Comparison of ENCODE assay signal across 7 cellular contexts in genomic region chr3:51941447-51941797, GRCh38. TPM values are rescaled to one million over a fixed set of nuclear protein-coding genes. Genes with fewer than 3 reads are reported as not detected.
A peak's percentile ranks its signal among the peaks of the same experiment; 100 is the strongest.
DNase-seq lines count a peak whose midpoint lies in the region; ATAC-seq, FAIRE-seq and TF ChIP-seq lines count a peak whose summit lies in the region.

No MANE protein-coding gene starts in this region.

- ATAC-seq in HG02938 (IDR thresholded peaks at IDR 0.05; ENCODE audit: unreplicated experiment), result no peak

- H3K36me3 ChIP-seq in keratinocyte (ENCODE audit: control insufficient read depth in 2 of 2, extremely low read depth in 1 of 2, insufficient read depth in 2 of 2, low read length in 2 of 2) (peaks cover 21% of the 10 kb centered on the region in 2 experiments), subcutaneous abdominal adipose tissue (ENCODE audit: control insufficient read depth in 5 of 5, insufficient read depth in 5 of 5, low read length in 5 of 5) (peaks cover 0 to 45% (median 37%) of the 10 kb centered on the region in 5 donors)

- dilution Hi-C loops in keratinocyte (cut with MboI; ENCODE audit: extremely low pct_ligation_motif_present, low sequenced_read_pairs), result no loop called here

- H3K27me3 ChIP-seq in keratinocyte (ENCODE audit: control insufficient read depth, extremely low read depth, insufficient read depth, low read length), result no peaks in the 10 kb centered on the region
- H3K27me3 ChIP-seq in subcutaneous abdominal adipose tissue (ENCODE audit: control insufficient read depth in 5 of 5, insufficient read depth in 4 of 5, low read length in 5 of 5), result no peaks in the 10 kb centered on the region

- H3K4me1 Mint-ChIP-seq in activated T-helper 2 cell treated with anti-CD3 and anti-CD28 coated beads, Interferon-gamma antibody, Interleukin-2, Interleukin-4, amounts not matched to agents 10 μg/mL and 5 μg/mL and 100 μg/mL, durations not matched to agents 14 hours and 24 hours and 36 hours (ENCODE audit: low read depth), result peaks cover 22% of the 10 kb centered on the region

- H3K9me3 ChIP-seq in keratinocyte (ENCODE audit: control insufficient read depth, low read depth, low read length), result no peaks in the 10 kb centered on the region
- no peaks in the 10 kb centered on the region for H3K9me3 ChIP-seq in subcutaneous abdominal adipose tissue (ENCODE audit: control insufficient read depth in 5 of 5, low read length in 5 of 5)

- peak; percentile 24 for DNase-seq in HTR-8/SVneo (ENCODE audit: insufficient read length, low spot score)
- DNase-seq in activated T-helper 2 cell treated with anti-CD3 and anti-CD28 coated beads, Interferon-gamma antibody, Interleukin-2, Interleukin-4, amounts not matched to agents 10 μg/mL and 5 μg/mL and 100 μg/mL, durations not matched to agents 14 hours and 24 hours and 36 hours (ENCODE audit: low spot score), result no peak
- no peak for DNase-seq in keratinocyte (ENCODE audit: low read depth, low spot score)
- no peak for DNase-seq in inferior parietal cortex (ENCODE audit: extremely low spot score)
- no peak for DNase-seq in cerebellar nuclear complex (lab: John Stamatoyannopoulos, UW)

- intact Hi-C loops in activated T-helper 2 cell treated with anti-CD3 and anti-CD28 coated beads, Interferon-gamma antibody, Interleukin-2, Interleukin-4, amounts not matched to agents 10 μg/mL and 5 μg/mL and 100 μg/mL, durations not matched to agents 14 hours and 24 hours and 36 hours (cut with micrococcal nuclease), result loop anchor here (1.0 to 5.0 kb wide), 4 partner anchors 116 to 1374 kb away; partner anchors contain the start of genes C3orf18, HEMK1, POC1A and TEX264

- peak overlapping the region; percentile 97 for H3K4me2 ChIP-seq in keratinocyte (ENCODE audit: control insufficient read depth, extremely low read depth, insufficient read depth, low read depth, low read length)

- no peaks in the 10 kb centered on the region for H3K9me3 Mint-ChIP-seq in activated T-helper 2 cell treated with anti-CD3 and anti-CD28 coated beads, Interferon-gamma antibody, Interleukin-2, Interleukin-4, amounts not matched to agents 10 μg/mL and 5 μg/mL and 100 μg/mL, durations not matched to agents 14 hours and 24 hours and 36 hours

- H3K4me3 ChIP-seq in keratinocyte (ENCODE audit: control insufficient read depth in 2 of 3, extremely low read depth in 1 of 3, insufficient read depth in 2 of 3, low read depth in 1 of 3, low read length in 3 of 3), result peak overlapping the region; percentile 91 to 97 (median 94)
- peak overlapping the region; percentile 68 to 79 (median 73) for H3K4me3 ChIP-seq in subcutaneous abdominal adipose tissue (ENCODE audit: low read depth in 1 of 5, low read length in 5 of 5)

- H4K20me1 ChIP-seq in keratinocyte (ENCODE audit: control insufficient read depth, extremely low read depth, insufficient read depth, low read length), result peaks cover 2% of the 10 kb centered on the region

- peaks cover 22% of the 10 kb centered on the region for H3K4me1 ChIP-seq in keratinocyte (ENCODE audit: control insufficient read depth, extremely low read depth, insufficient read depth, low read length)
- peaks cover 4 to 44% (median 31%) of the 10 kb centered on the region in 5 donors for H3K4me1 ChIP-seq in subcutaneous abdominal adipose tissue (ENCODE audit: control insufficient read depth in 5 of 5, insufficient read depth in 5 of 5, low read length in 5 of 5)

- H3K79me2 ChIP-seq in keratinocyte (ENCODE audit: control insufficient read depth, insufficient read depth, low read length), result peaks cover 30% of the 10 kb centered on the region

- FAIRE-seq in HTR-8/SVneo (lab: Jason Lieb, UNC), result no peak
- no peak for FAIRE-seq in keratinocyte (lab: Jason Lieb, UNC)

- peak overlapping the region; percentile 23 for H2AFZ ChIP-seq in keratinocyte (ENCODE audit: control insufficient read depth, low read length)

- H3K9ac ChIP-seq in keratinocyte (ENCODE audit: control insufficient read depth, extremely low read depth, insufficient read depth, low read length), result peak overlapping the region; percentile 88
- peak overlapping the region in 4 of 5 donors; percentile 76 to 82 (median 80) for H3K9ac ChIP-seq in subcutaneous abdominal adipose tissue (ENCODE audit: low read length in 5 of 5)

- H3K9me1 ChIP-seq in keratinocyte (ENCODE audit: control insufficient read depth, extremely low read depth, insufficient read depth, low read length), result peaks cover 2% of the 10 kb centered on the region

- H3K27me3 Mint-ChIP-seq in activated T-helper 2 cell treated with anti-CD3 and anti-CD28 coated beads, Interferon-gamma antibody, Interleukin-2, Interleukin-4, amounts not matched to agents 10 μg/mL and 5 μg/mL and 100 μg/mL, durations not matched to agents 14 hours and 24 hours and 36 hours (ENCODE audit: low read depth), result no peaks in the 10 kb centered on the region

- TF ChIP-seq CTCF in keratinocyte (optimal IDR thresholded peaks at IDR 0.05 in 1 of 3, IDR thresholded peaks at IDR 0.05 in 1 of 3, conservative IDR thresholded peaks at IDR 0.05 in 1 of 3; ENCODE audit: extremely low read depth in 1 of 3, insufficient read depth in 2 of 3, low read length in 3 of 3), result no peak

- H3K27ac ChIP-seq in keratinocyte (ENCODE audit: control insufficient read depth, insufficient read depth, low read length), result peak overlapping the region; percentile 66
- peak overlapping the region; percentile 62 for H3K27ac ChIP-seq in subcutaneous abdominal adipose tissue (ENCODE audit: low read depth, low read length)

- peaks cover 41% of the 10 kb centered on the region for H3K36me3 Mint-ChIP-seq in activated T-helper 2 cell treated with anti-CD3 and anti-CD28 coated beads, Interferon-gamma antibody, Interleukin-2, Interleukin-4, amounts not matched to agents 10 μg/mL and 5 μg/mL and 100 μg/mL, durations not matched to agents 14 hours and 24 hours and 36 hours (ENCODE audit: low read depth)

- peak overlapping the region; percentile 68 for H3K27ac Mint-ChIP-seq in activated T-helper 2 cell treated with anti-CD3 and anti-CD28 coated beads, Interferon-gamma antibody, Interleukin-2, Interleukin-4, amounts not matched to agents 10 μg/mL and 5 μg/mL and 100 μg/mL, durations not matched to agents 14 hours and 24 hours and 36 hours

- H3K4me3 Mint-ChIP-seq in activated T-helper 2 cell treated with anti-CD3 and anti-CD28 coated beads, Interferon-gamma antibody, Interleukin-2, Interleukin-4, amounts not matched to agents 10 μg/mL and 5 μg/mL and 100 μg/mL, durations not matched to agents 14 hours and 24 hours and 36 hours (ENCODE audit: low read depth), result peak overlapping the region; percentile 76

RNA-seq across cellular contexts. Expression of gene RRP9, which starts 0.3 kb away (rescaled TPM):
- total RNA-seq in activated T-helper 2 cell treated with anti-CD3 and anti-CD28 coated beads, Interferon-gamma antibody, Interleukin-2, Interleukin-4, amounts not matched to agents 10 μg/mL and 5 μg/mL and 100 μg/mL, durations not matched to agents 14 hours and 24 hours and 36 hours, result 57.5 and 58.2 TPM in 2 replicates
- polyA plus RNA-seq in keratinocyte, result 21.8 to 34.5 TPM (median 23.8 TPM) in 3 replicates
- 4.8 TPM for polyA plus RNA-seq in keratinocyte (2011; ENCODE audit: low read depth)
- 16.2 and 26.1 TPM in 2 replicates for polyA plus RNA-seq in keratinocyte (2011; cell fraction: cytosol; rRNA removed)
- polyA plus RNA-seq in keratinocyte (2011; cell fraction: nucleus; rRNA removed), result 29.1 and 32.2 TPM in 2 replicates
- polyA plus RNA-seq in keratinocyte (2012; ENCODE audit: low replicate concordance), result 23.8 and 37.5 TPM in 2 replicates
- polyA minus RNA-seq in keratinocyte, result 19.5 to 38.0 TPM (median 28.8 TPM) in 3 replicates
- polyA minus RNA-seq in keratinocyte (2011; cell fraction: cytosol; rRNA and poly(A)+ RNA removed), result 29.4 TPM
- 11.5 and 12.6 TPM in 2 replicates for polyA minus RNA-seq in keratinocyte (2011; cell fraction: nucleus; rRNA and poly(A)+ RNA removed)

RNA-seq across cellular contexts. Expression of gene PARP3, which starts 0.7 kb away (rescaled TPM):
- 15.8 and 18.9 TPM in 2 replicates for total RNA-seq in activated T-helper 2 cell treated with anti-CD3 and anti-CD28 coated beads, Interferon-gamma antibody, Interleukin-2, Interleukin-4, amounts not matched to agents 10 μg/mL and 5 μg/mL and 100 μg/mL, durations not matched to agents 14 hours and 24 hours and 36 hours
- 5.4 to 9.3 TPM (median 6.4 TPM) in 3 replicates for polyA plus RNA-seq in keratinocyte
- 8.7 TPM for polyA plus RNA-seq in keratinocyte (2011; ENCODE audit: low read depth)
- 4.2 and 7.5 TPM in 2 replicates for polyA plus RNA-seq in keratinocyte (2011; cell fraction: cytosol; rRNA removed)
- 20.0 and 26.4 TPM in 2 replicates for polyA plus RNA-seq in keratinocyte (2011; cell fraction: nucleus; rRNA removed)
- polyA plus RNA-seq in keratinocyte (2012; ENCODE audit: low replicate concordance), result 4.7 and 7.1 TPM in 2 replicates
- polyA minus RNA-seq in keratinocyte, result 4.7 to 5.9 TPM (median 5.3 TPM) in 3 replicates
- polyA minus RNA-seq in keratinocyte (2011; cell fraction: cytosol; rRNA and poly(A)+ RNA removed), result 23.0 TPM
- polyA minus RNA-seq in keratinocyte (2011; cell fraction: nucleus; rRNA and poly(A)+ RNA removed), result 4.9 TPM in 2 replicates

RNA-seq across cellular contexts. Expression of gene GPR62, which starts 13.8 kb away (rescaled TPM):
- total RNA-seq in activated T-helper 2 cell treated with anti-CD3 and anti-CD28 coated beads, Interferon-gamma antibody, Interleukin-2, Interleukin-4, amounts not matched to agents 10 μg/mL and 5 μg/mL and 100 μg/mL, durations not matched to agents 14 hours and 24 hours and 36 hours, result not detected in 2 replicates
- not detected in 3 replicates for polyA plus RNA-seq in keratinocyte
- polyA plus RNA-seq in keratinocyte (2011; ENCODE audit: low read depth), result not detected
- polyA plus RNA-seq in keratinocyte (2011; cell fraction: cytosol; rRNA removed), result not detected in 2 replicates
- polyA plus RNA-seq in keratinocyte (2011; cell fraction: nucleus; rRNA removed), result not detected in 2 replicates
- not detected in 2 replicates for polyA plus RNA-seq in keratinocyte (2012; ENCODE audit: low replicate concordance)
- not detected in 3 replicates for polyA minus RNA-seq in keratinocyte
- polyA minus RNA-seq in keratinocyte (2011; cell fraction: cytosol; rRNA and poly(A)+ RNA removed), result not detected
- not detected in 2 replicates for polyA minus RNA-seq in keratinocyte (2011; cell fraction: nucleus; rRNA and poly(A)+ RNA removed)

RNA-seq across cellular contexts. Expression of gene PCBP4, which starts 25.8 kb away (rescaled TPM):
- 21.1 and 23.8 TPM in 2 replicates for total RNA-seq in activated T-helper 2 cell treated with anti-CD3 and anti-CD28 coated beads, Interferon-gamma antibody, Interleukin-2, Interleukin-4, amounts not matched to agents 10 μg/mL and 5 μg/mL and 100 μg/mL, durations not matched to agents 14 hours and 24 hours and 36 hours
- polyA plus RNA-seq in keratinocyte, result 25.2 to 48.7 TPM (median 35.0 TPM) in 3 replicates
- 12.1 TPM for polyA plus RNA-seq in keratinocyte (2011; ENCODE audit: low read depth)
- polyA plus RNA-seq in keratinocyte (2011; cell fraction: cytosol; rRNA removed), result 36.7 and 63.1 TPM in 2 replicates
- 46.9 and 68.3 TPM in 2 replicates for polyA plus RNA-seq in keratinocyte (2011; cell fraction: nucleus; rRNA removed)
- 28.2 and 37.6 TPM in 2 replicates for polyA plus RNA-seq in keratinocyte (2012; ENCODE audit: low replicate concordance)
- 30.8 to 67.1 TPM (median 45.1 TPM) in 3 replicates for polyA minus RNA-seq in keratinocyte
- 59.7 TPM for polyA minus RNA-seq in keratinocyte (2011; cell fraction: cytosol; rRNA and poly(A)+ RNA removed)
- 13.2 and 15.2 TPM in 2 replicates for polyA minus RNA-seq in keratinocyte (2011; cell fraction: nucleus; rRNA and poly(A)+ RNA removed)

RNA-seq across cellular contexts. Expression of gene ABHD14B, which starts 32.4 kb away (rescaled TPM):
- total RNA-seq in activated T-helper 2 cell treated with anti-CD3 and anti-CD28 coated beads, Interferon-gamma antibody, Interleukin-2, Interleukin-4, amounts not matched to agents 10 μg/mL and 5 μg/mL and 100 μg/mL, durations not matched to agents 14 hours and 24 hours and 36 hours, result 49.2 and 51.6 TPM in 2 replicates
- 32.8 to 57.2 TPM (median 34.7 TPM) in 3 replicates for polyA plus RNA-seq in keratinocyte
- 8.3 TPM for polyA plus RNA-seq in keratinocyte (2011; ENCODE audit: low read depth)
- polyA plus RNA-seq in keratinocyte (2011; cell fraction: cytosol; rRNA removed), result 40.0 and 45.9 TPM in 2 replicates
- 23.1 and 27.2 TPM in 2 replicates for polyA plus RNA-seq in keratinocyte (2011; cell fraction: nucleus; rRNA removed)
- 28.0 and 31.3 TPM in 2 replicates for polyA plus RNA-seq in keratinocyte (2012; ENCODE audit: low replicate concordance)
- 36.1 to 50.6 TPM (median 42.4 TPM) in 3 replicates for polyA minus RNA-seq in keratinocyte
- 44.9 TPM for polyA minus RNA-seq in keratinocyte (2011; cell fraction: cytosol; rRNA and poly(A)+ RNA removed)
- 10.8 and 15.4 TPM in 2 replicates for polyA minus RNA-seq in keratinocyte (2011; cell fraction: nucleus; rRNA and poly(A)+ RNA removed)
